Comparison of ENCODE assay signal across 14 cellular contexts in genomic region chr11:112761911-112762685, GRCh38.
"Had no signal": no experiment of that assay in that cellular context is flagged by ENCODE, and none has a peak within 500 bp of the region (broad histone marks: within the 10 kb centered on the region; RNA-seq: fewer than 3 reads in every experiment).

No MANE protein-coding gene starts in this region.

- H3K36me3 ChIP-seq: cardiac muscle cell, thyroid gland, WERI-Rb-1 had no signal

- DNase-seq: activated CD4-positive, alpha-beta T cell treated with anti-CD3 and anti-CD28 coated beads, Interleukin-2, amount 50 U/mL, for 48 hours; activated gamma-delta T cell; endodermal cell; foreskin keratinocyte; glutamatergic neuron; occipital lobe; stimulated activated naive B cell treated with anti-CD40 and anti-IgM and Interleukin-4, amounts not matched to agents 10 μg/mL and 1 μg/mL and 100 μg/mL, for 72 hours; thyroid gland; WERI-Rb-1 had no signal

- H3K4me1 Mint-ChIP-seq: stimulated activated naive B cell treated with anti-CD40 and anti-IgM and Interleukin-4, amounts not matched to agents 10 μg/mL and 1 μg/mL and 100 μg/mL, for 72 hours had no signal

- H3K4me1 ChIP-seq: foreskin keratinocyte, thyroid gland had no signal

- H3K4me3 ChIP-seq: cardiac muscle cell, thyroid gland had no signal

- H3K27me3 ChIP-seq: cardiac muscle cell, thyroid gland had no signal

- H3K27ac ChIP-seq: cardiac muscle cell, epithelial cell of prostate, foreskin keratinocyte, thyroid gland, WERI-Rb-1 had no signal

- ATAC-seq: activated naive CD4-positive, alpha-beta T cell treated with anti-CD3 and anti-CD28 coated beads, Interleukin-2, amount 50 U/mL, for 72 hours; foreskin keratinocyte; stimulated activated naive B cell treated with anti-CD40 and anti-IgM and Interleukin-4, amounts not matched to agents 10 μg/mL and 1 μg/mL and 100 μg/mL, for 72 hours had no signal

- H3K9me3 Mint-ChIP-seq: activated naive CD4-positive, alpha-beta T cell treated with anti-CD3 and anti-CD28 coated beads, Interleukin-2, amount 50 U/mL, for 72 hours; endodermal cell; mesothelial cell of epicardium; natural killer cell treated with Interleukin-12 subunit alpha and Interleukin-12 subunit beta and Interleukin-15 and Interleukin-18, amount 100 ng/mL, for 72 hours had no signal

- H3K4me3 Mint-ChIP-seq: endodermal cell; mesothelial cell of epicardium; natural killer cell treated with Interleukin-12 subunit alpha and Interleukin-12 subunit beta and Interleukin-15 and Interleukin-18, amount 100 ng/mL, for 72 hours; stimulated activated naive B cell treated with anti-CD40 and anti-IgM and Interleukin-4, amounts not matched to agents 10 μg/mL and 1 μg/mL and 100 μg/mL, for 72 hours had no signal

- H3K36me3 Mint-ChIP-seq: activated naive CD4-positive, alpha-beta T cell treated with anti-CD3 and anti-CD28 coated beads, Interleukin-2, amount 50 U/mL, for 72 hours; mesothelial cell of epicardium; natural killer cell treated with Interleukin-12 subunit alpha and Interleukin-12 subunit beta and Interleukin-15 and Interleukin-18, amount 100 ng/mL, for 72 hours; stimulated activated naive B cell treated with anti-CD40 and anti-IgM and Interleukin-4, amounts not matched to agents 10 μg/mL and 1 μg/mL and 100 μg/mL, for 72 hours had no signal

- H3K27ac Mint-ChIP-seq: activated naive CD4-positive, alpha-beta T cell treated with anti-CD3 and anti-CD28 coated beads, Interleukin-2, amount 50 U/mL, for 72 hours; endodermal cell; mesothelial cell of epicardium; natural killer cell treated with Interleukin-12 subunit alpha and Interleukin-12 subunit beta and Interleukin-15 and Interleukin-18, amount 100 ng/mL, for 72 hours; stimulated activated naive B cell treated with anti-CD40 and anti-IgM and Interleukin-4, amounts not matched to agents 10 μg/mL and 1 μg/mL and 100 μg/mL, for 72 hours had no signal

- H3K9me3 ChIP-seq: thyroid gland had no signal
